18 cellular contexts compared by ENCODE assay signal in genomic region chr10:117736655-117737054, GRCh38.
A peak's percentile ranks its signal among the peaks of the same experiment; 100 is the strongest.
DNase-seq lines count a peak whose midpoint lies in the region; ATAC-seq and TF ChIP-seq lines count a peak whose summit lies in the region.
"Had no signal": no experiment of that assay in that cellular context is flagged by ENCODE, and none has a peak within 500 bp of the region (broad histone marks: within the 10 kb centered on the region; RNA-seq: fewer than 3 reads in every experiment).

No MANE protein-coding gene starts in this region.

- H3K4me1 Mint-ChIP-seq in endodermal cell (peaks cover 16% of the 10 kb centered on the region), nephron progenitor cell (peaks cover 53% of the 10 kb centered on the region)
- H3K4me1 Mint-ChIP-seq: CD8-positive, alpha-beta memory T cell had no signal

- H3K9me3 ChIP-seq in endodermal cell (ENCODE audit: control insufficient read depth, low read length): no peaks in the 10 kb centered on the region
- H3K9me3 ChIP-seq: adrenal gland, neutrophil, right atrium auricular region had no signal

- no peak overlapping the region for H3K27ac Mint-ChIP-seq in endodermal cell
- peak overlapping the region; percentile 61 for H3K27ac Mint-ChIP-seq in nephron progenitor cell
- H3K27ac Mint-ChIP-seq: CD8-positive, alpha-beta memory T cell; T-cell had no signal

- no peak overlapping the region for H3K27ac ChIP-seq in endodermal cell (ENCODE audit: low read depth, low read length)
- H3K27ac ChIP-seq: adrenal gland, epithelial cell of prostate, neutrophil, right atrium auricular region, VCaP had no signal

- peaks cover 40% of the 10 kb centered on the region for H3K27me3 ChIP-seq in endodermal cell (ENCODE audit: control insufficient read depth, insufficient read depth, low read length, poor library complexity, severe bottlenecking)

- no peaks in the 10 kb centered on the region for H3K4me1 ChIP-seq in endodermal cell (ENCODE audit: control insufficient read depth, insufficient read depth, low read length)
- H3K4me1 ChIP-seq: adrenal gland, right atrium auricular region had no signal

- H3K36me3 Mint-ChIP-seq in endodermal cell (ENCODE audit: low read depth) (no peaks in the 10 kb centered on the region), nephron progenitor cell (ENCODE audit: low read depth) (no peaks in the 10 kb centered on the region)
- H3K36me3 Mint-ChIP-seq: CD8-positive, alpha-beta memory T cell; T-cell had no signal

- H3K36me3 ChIP-seq in endodermal cell (ENCODE audit: control insufficient read depth, insufficient read depth, low read length): no peaks in the 10 kb centered on the region
- H3K36me3 ChIP-seq: adrenal gland, neutrophil, right atrium auricular region had no signal

- H3K9ac ChIP-seq in endodermal cell (ENCODE audit: extremely low read depth, low read length, poor library complexity, severe bottlenecking): no peak overlapping the region

- H3K9me3 Mint-ChIP-seq in endodermal cell: no peaks in the 10 kb centered on the region
- no peaks in the 10 kb centered on the region for H3K9me3 Mint-ChIP-seq in nephron progenitor cell
- H3K9me3 Mint-ChIP-seq: T-cell had no signal

- no peak overlapping the region for H3K4me3 Mint-ChIP-seq in endodermal cell
- H3K4me3 Mint-ChIP-seq in nephron progenitor cell: no peak overlapping the region
- H3K4me3 Mint-ChIP-seq: CD8-positive, alpha-beta memory T cell; T-cell had no signal

- no peak overlapping the region for H3K4me3 ChIP-seq in endodermal cell (ENCODE audit: low read length)
- H3K4me3 ChIP-seq: adrenal gland, right atrium auricular region had no signal

- ATAC-seq in GM18505 (IDR thresholded peaks at IDR 0.05; ENCODE audit: unreplicated experiment) (no peak), HG03108 (IDR thresholded peaks at IDR 0.05; ENCODE audit: unreplicated experiment) (no peak)
- ATAC-seq: T-cell had no signal

- WGBS in endodermal cell (ENCODE audit: insufficient coverage in 1 of 2, insufficient read length in 1 of 2), 2 experiments: 77 to 94% methylated on average over 4 to 7 of the region's 7 CpGs

- TF ChIP-seq CTCF in endodermal cell (conservative IDR thresholded peaks at IDR 0.05) (no peak), nephron progenitor cell (IDR thresholded peaks at IDR 0.05) (no peak)

- H3K27me3 Mint-ChIP-seq in endodermal cell (ENCODE audit: insufficient read depth): peaks cover 66% of the 10 kb centered on the region
- H3K27me3 Mint-ChIP-seq in nephron progenitor cell (ENCODE audit: low read depth, poor library complexity): peaks cover 38% of the 10 kb centered on the region

- DNase-seq in ELF-1 (ENCODE audit: low read depth, low spot score) (peak; percentile 39), NCI-H2196 (lab: John Stamatoyannopoulos, UW; ENCODE audit: unreplicated experiment) (peak; percentile 46), endodermal cell (peak; percentile 78), nephron progenitor cell (no peak), NCI-H2029 treated with DMSO at 0.1 percent for 48 hours (lab: John Stamatoyannopoulos, UW) (no peak), NCI-H2171 treated with DMSO at 0.1 percent for 48 hours (lab: John Stamatoyannopoulos, UW) (no peak)
- DNase-seq: activated gamma-delta T cell treated with Interleukin-2 at 50 U/mL for 16 hours; CD8-positive, alpha-beta memory T cell; NCI-H1105 treated with DMSO at 0.1 percent for 48 hours; stimulated activated CD4-positive, alpha-beta T cell treated with anti-CD3 and anti-CD28 coated beads, Interleukin-15, amount 100 ng/mL, for 24 hours; T-cell had no signal

- no peak for TF ChIP-seq POLR2A in GM18505 (IDR thresholded peaks at IDR 0.05; ENCODE audit: borderline replicate concordance, extremely low read depth, insufficient read depth, insufficient read length)

Comparison
In these comparisons a context has a peak if more than half of its experiments do, and no peak if none do; other contexts are left out.
1. DNase-seq: peak in ELF-1 (single experiment), NCI-H2196 (single experiment) and endodermal cell (single experiment); none in nephron progenitor cell (single experiment), NCI-H2029 treated with DMSO at 0.1 percent for 48 hours (single experiment) and NCI-H2171 treated with DMSO at 0.1 percent for 48 hours (single experiment).